25 cellular contexts compared by ENCODE assay signal in genomic region chr16:31003744-31004143, GRCh38.
"Had no signal": no experiment of that assay in that cellular context is flagged by ENCODE, and none has a peak within 500 bp of the region (broad histone marks: within the 10 kb centered on the region; RNA-seq: fewer than 3 reads in every experiment).

No MANE protein-coding gene starts in this region.

- H3K4me1 ChIP-seq: SJSA1 had no signal

- H3K4me3 ChIP-seq: ascending aorta, SJSA1 had no signal

- H3K36me3 ChIP-seq: ascending aorta, SJSA1 had no signal

- FAIRE-seq: RCC 7860 had no signal

- H3K9me3 Mint-ChIP-seq: activated B cell treated with CpG ODN at 0.5 μM for 24 hours; activated CD4-positive, alpha-beta T cell treated with anti-CD3 and anti-CD28 coated beads, Interleukin-2, amount 10 ng/mL, durations not matched to agents 24 days and 14 days; activated naive CD4-positive, alpha-beta T cell treated with anti-CD3 and anti-CD28 coated beads, Interleukin-2, amount 50 U/mL, for 72 hours; activated naive CD8-positive, alpha-beta T cell treated with anti-CD3 and anti-CD28 coated beads, Interleukin-2, amount 50 U/mL, for 24 hours; activated T-cell treated with anti-CD3 and anti-CD28 coated beads, Interleukin-2, amount 50 U/mL, for 4 hours; T-helper 1 cell treated with Interleukin-12 subunit alpha and Interleukin-12 subunit beta and Interleukin-4 antibody, amounts not matched to agents 30 μg/mL and 1 μg/mL, for 36 hours had no signal

- H3K36me3 Mint-ChIP-seq: activated CD8-positive, alpha-beta memory T cell treated with anti-CD3 and anti-CD28 coated beads, Interleukin-2, amount 10 ng/mL, durations not matched to agents 7 days and 5 days; activated naive CD4-positive, alpha-beta T cell treated with anti-CD3 and anti-CD28 coated beads, Interleukin-2, amount 50 U/mL, for 72 hours had no signal

- H3K27ac Mint-ChIP-seq: activated B cell treated with CpG ODN at 0.5 μM for 24 hours; activated CD4-positive, alpha-beta T cell treated with anti-CD3 and anti-CD28 coated beads, Interleukin-2, amount 10 ng/mL, durations not matched to agents 24 days and 14 days; activated CD8-positive, alpha-beta memory T cell treated with anti-CD3 and anti-CD28 coated beads, Interleukin-2, amount 10 ng/mL, durations not matched to agents 7 days and 5 days; activated naive CD8-positive, alpha-beta T cell treated with anti-CD3 and anti-CD28 coated beads, Interleukin-2, amount 50 U/mL, for 24 hours; T-helper 1 cell treated with Interleukin-12 subunit alpha and Interleukin-12 subunit beta and Interleukin-4 antibody, amounts not matched to agents 30 μg/mL and 1 μg/mL, for 36 hours had no signal

- H3K27me3 ChIP-seq: ascending aorta, SJSA1 had no signal

- DNase-seq: activated B cell treated with CpG ODN at 0.5 μM for 24 hours; activated CD4-positive, alpha-beta T cell treated with anti-CD3 and anti-CD28 coated beads for 1 hour; activated CD4-positive, alpha-beta T cell treated with anti-CD3 and anti-CD28 coated beads, Interleukin-2, amount 10 ng/mL, durations not matched to agents 24 days and 14 days; activated CD4-positive, alpha-beta T cell treated with anti-CD3 and anti-CD28 coated beads, Interleukin-2, amount 50 U/mL, for 48 hours; activated CD8-positive, alpha-beta memory T cell treated with anti-CD3 and anti-CD28 coated beads, Interleukin-2, amount 10 ng/mL, durations not matched to agents 7 days and 5 days; activated effector memory CD4-positive, alpha-beta T cell treated with anti-CD3 and anti-CD28 coated beads, Interleukin-2, amount 50 U/mL, for 16 hours; activated naive CD4-positive, alpha-beta T cell treated with Interleukin-2 at 50 U/mL for 16 hours; activated naive CD8-positive, alpha-beta T cell treated with anti-CD3 and anti-CD28 coated beads, Interleukin-2, amount 50 U/mL, for 24 hours; activated T-cell treated with anti-CD3 and anti-CD28 coated beads, Interleukin-2, amount 50 U/mL, for 4 hours; amniotic stem cell; Kasumi-1; KBM-7; NCI-H146; NCI-H187 treated with DMSO at 0.1 percent for 48 hours; NCI-H2081 treated with DMSO at 0.1 percent for 48 hours; NCI-H446; NCI-H524; PC-3; SHP77 had no signal

- H3K9me3 ChIP-seq: ascending aorta, SJSA1 had no signal

- H3K4me1 Mint-ChIP-seq: activated B cell treated with CpG ODN at 0.5 μM for 24 hours; activated CD8-positive, alpha-beta memory T cell treated with anti-CD3 and anti-CD28 coated beads, Interleukin-2, amount 10 ng/mL, durations not matched to agents 7 days and 5 days; activated naive CD8-positive, alpha-beta T cell treated with anti-CD3 and anti-CD28 coated beads, Interleukin-2, amount 50 U/mL, for 24 hours had no signal

- H3K4me3 Mint-ChIP-seq: activated B cell treated with CpG ODN at 0.5 μM for 24 hours; activated CD4-positive, alpha-beta T cell treated with anti-CD3 and anti-CD28 coated beads, Interleukin-2, amount 10 ng/mL, durations not matched to agents 24 days and 14 days; activated CD8-positive, alpha-beta memory T cell treated with anti-CD3 and anti-CD28 coated beads, Interleukin-2, amount 10 ng/mL, durations not matched to agents 7 days and 5 days; activated naive CD8-positive, alpha-beta T cell treated with anti-CD3 and anti-CD28 coated beads, Interleukin-2, amount 50 U/mL, for 24 hours; activated T-cell treated with anti-CD3 and anti-CD28 coated beads, Interleukin-2, amount 50 U/mL, for 4 hours; T-helper 1 cell treated with Interleukin-12 subunit alpha and Interleukin-12 subunit beta and Interleukin-4 antibody, amounts not matched to agents 30 μg/mL and 1 μg/mL, for 36 hours had no signal

- H3K27ac ChIP-seq: ascending aorta, SJSA1 had no signal

- ATAC-seq: activated CD8-positive, alpha-beta memory T cell treated with anti-CD3 and anti-CD28 coated beads, Interleukin-2, amount 10 ng/mL, durations not matched to agents 7 days and 5 days; activated naive CD4-positive, alpha-beta T cell treated with anti-CD3 and anti-CD28 coated beads, Interleukin-2, amount 50 U/mL, for 72 hours; activated naive CD8-positive, alpha-beta T cell treated with anti-CD3 and anti-CD28 coated beads, Interleukin-2, amount 50 U/mL, for 24 hours; activated T-cell treated with anti-CD3 and anti-CD28 coated beads, Interleukin-2, amount 50 U/mL, for 4 hours; PC-3; SK-N-SH treated with all-trans-retinoic acid at 6 μM for 48 hours had no signal

- H3K27me3 Mint-ChIP-seq: activated naive CD8-positive, alpha-beta T cell treated with anti-CD3 and anti-CD28 coated beads, Interleukin-2, amount 50 U/mL, for 24 hours had no signal
